Comparison of ENCODE assay signal across 1 cellular context in the genomic region with DNA sequence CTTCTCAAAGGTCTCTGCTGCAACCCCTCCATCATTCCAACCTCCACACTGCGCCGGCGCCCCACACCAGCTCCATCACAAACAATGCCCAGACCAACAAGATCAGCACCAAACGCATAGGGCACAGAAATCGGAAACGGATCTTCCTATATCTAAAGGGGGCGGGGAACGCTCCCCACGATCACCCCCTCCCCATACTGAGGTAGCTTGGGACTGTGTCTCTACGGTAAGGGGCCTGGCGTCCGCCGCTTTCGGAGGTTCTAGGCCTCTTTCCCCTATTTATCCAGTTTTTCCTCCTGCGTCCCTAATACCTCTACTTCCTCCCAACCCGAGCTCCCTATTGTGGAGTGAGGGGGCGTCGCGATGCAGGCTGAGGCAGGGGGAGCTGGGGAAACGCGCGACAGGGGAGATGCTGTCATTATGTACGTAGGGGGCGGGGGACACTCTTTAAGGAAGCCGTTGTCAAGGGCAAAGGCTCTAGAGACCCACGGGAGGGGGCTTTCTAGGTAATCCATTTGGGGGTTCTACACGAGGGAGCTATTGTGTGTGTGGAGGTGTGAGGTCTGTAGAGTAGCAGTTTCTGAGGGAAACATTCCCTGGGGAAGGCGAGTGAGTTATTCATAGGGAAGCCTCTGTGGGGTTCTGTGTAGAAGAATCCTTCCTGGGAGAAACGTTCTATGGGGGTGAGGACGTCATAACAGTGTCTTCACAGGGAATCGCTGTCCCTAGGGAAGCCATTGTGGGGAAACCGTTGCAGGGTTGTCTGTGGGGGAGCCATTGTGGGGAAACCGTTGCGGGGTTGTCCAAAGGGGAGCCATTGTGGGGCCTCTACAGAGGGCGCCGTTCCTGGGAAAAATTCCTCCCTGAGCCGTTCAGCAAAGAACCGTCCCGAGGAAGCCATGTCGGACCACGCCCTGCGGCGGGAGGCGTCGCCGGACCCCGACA.
TF ChIP-seq lines count a peak whose summit lies in the region.

No MANE protein-coding gene starts in this region.

TF ChIP-seq in HEK293, 187 proteins besides CTCF, POLR2A, EP300 and RAD21 (continued from another document):
- TF ChIP-seq GFI1B (tag by site-specific recombination; IDR thresholded peaks at IDR 0.05) (no peak), ZNF114 (tag by site-specific recombination; IDR thresholded peaks at IDR 0.05) (no peak), ZNF121 (tag by site-specific recombination; IDR thresholded peaks at IDR 0.05) (no peak)
- TF ChIP-seq, protein P1, sequence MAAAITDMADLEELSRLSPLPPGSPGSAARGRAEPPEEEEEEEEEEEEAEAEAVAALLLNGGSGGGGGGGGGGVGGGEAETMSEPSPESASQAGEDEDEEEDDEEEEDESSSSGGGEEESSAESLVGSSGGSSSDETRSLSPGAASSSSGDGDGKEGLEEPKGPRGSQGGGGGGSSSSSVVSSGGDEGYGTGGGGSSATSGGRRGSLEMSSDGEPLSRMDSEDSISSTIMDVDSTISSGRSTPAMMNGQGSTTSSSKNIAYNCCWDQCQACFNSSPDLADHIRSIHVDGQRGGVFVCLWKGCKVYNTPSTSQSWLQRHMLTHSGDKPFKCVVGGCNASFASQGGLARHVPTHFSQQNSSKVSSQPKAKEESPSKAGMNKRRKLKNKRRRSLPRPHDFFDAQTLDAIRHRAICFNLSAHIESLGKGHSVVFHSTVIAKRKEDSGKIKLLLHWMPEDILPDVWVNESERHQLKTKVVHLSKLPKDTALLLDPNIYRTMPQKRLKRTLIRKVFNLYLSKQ (tag by site-specific recombination; IDR thresholded peaks at IDR 0.05; ENCODE audit: borderline replicate concordance), result no peak
- TF ChIP-seq, protein P2, sequence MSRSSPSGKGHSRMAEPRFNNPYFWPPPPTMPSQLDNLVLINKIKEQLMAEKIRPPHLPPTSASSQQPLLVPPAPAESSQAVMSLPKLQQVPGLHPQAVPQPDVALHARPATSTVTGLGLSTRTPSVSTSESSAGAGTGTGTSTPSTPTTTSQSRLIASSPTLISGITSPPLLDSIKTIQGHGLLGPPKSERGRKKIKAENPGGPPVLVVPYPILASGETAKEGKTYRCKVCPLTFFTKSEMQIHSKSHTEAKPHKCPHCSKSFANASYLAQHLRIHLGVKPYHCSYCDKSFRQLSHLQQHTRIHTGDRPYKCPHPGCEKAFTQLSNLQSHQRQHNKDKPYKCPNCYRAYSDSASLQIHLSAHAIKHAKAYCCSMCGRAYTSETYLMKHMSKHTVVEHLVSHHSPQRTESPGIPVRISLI (tag by site-specific recombination; IDR thresholded peaks at IDR 0.05), result no peak
TF ChIP-seq in HEK293: peak in this region for 26.
